ENCODE assay signal across 10 cellular contexts in genomic region chrX:5681159-5681558, GRCh38.
A peak's percentile ranks its signal among the peaks of the same experiment; 100 is the strongest.
DNase-seq lines count a peak whose midpoint lies in the region; ATAC-seq and TF ChIP-seq lines count a peak whose summit lies in the region.
"Had no signal": no experiment of that assay in that cellular context is flagged by ENCODE, and none has a peak within 500 bp of the region (broad histone marks: within the 10 kb centered on the region; RNA-seq: fewer than 3 reads in every experiment).

No MANE protein-coding gene starts in this region.

- DNase-seq in NCI-H1092 treated with DMSO at 0.1 percent for 48 hours (lab: John Stamatoyannopoulos, UW) = peak; percentile 4
- no peak for DNase-seq in NCI-H1092 (lab: John Stamatoyannopoulos, UW)
- DNase-seq in Kasumi-1 (lab: John Stamatoyannopoulos, UW) = peak; percentile 2 to 26
- peak; percentile 3 for DNase-seq in astrocyte of the spinal cord (ENCODE audit: low read depth, low spot score)
- peak; percentile 5 for DNase-seq in pons (ENCODE audit: low spot score)
- DNase-seq in HPDE6-E6E7 (ENCODE audit: extremely low spot score) = no peak
- DNase-seq in activated CD4-positive, alpha-beta memory T cell treated with anti-CD3 and anti-CD28 coated beads for 36 hours = no peak
- DNase-seq: NCI-H187 treated with DMSO at 0.1 percent for 48 hours had no signal

- no peak overlapping the region for H3K4me3 Mint-ChIP-seq in activated CD4-positive, alpha-beta memory T cell treated with anti-CD3 and anti-CD28 coated beads for 36 hours
- H3K4me3 Mint-ChIP-seq: T-helper 1 cell treated with Interleukin-12 subunit alpha and Interleukin-12 subunit beta and Interleukin-4 antibody, amounts not matched to agents 30 μg/mL and 1 μg/mL, for 36 hours had no signal

- no peak overlapping the region for H3K27ac Mint-ChIP-seq in activated CD4-positive, alpha-beta memory T cell treated with anti-CD3 and anti-CD28 coated beads for 36 hours
- H3K27ac Mint-ChIP-seq: T-helper 1 cell treated with Interleukin-12 subunit alpha and Interleukin-12 subunit beta and Interleukin-4 antibody, amounts not matched to agents 30 μg/mL and 1 μg/mL, for 36 hours had no signal

- H3K9me3 Mint-ChIP-seq in activated CD4-positive, alpha-beta memory T cell treated with anti-CD3 and anti-CD28 coated beads for 36 hours = no peaks in the 10 kb centered on the region
- H3K9me3 Mint-ChIP-seq: T-helper 1 cell treated with Interleukin-12 subunit alpha and Interleukin-12 subunit beta and Interleukin-4 antibody, amounts not matched to agents 30 μg/mL and 1 μg/mL, for 36 hours had no signal

- H3K27me3 Mint-ChIP-seq in activated CD4-positive, alpha-beta memory T cell treated with anti-CD3 and anti-CD28 coated beads for 36 hours = no peaks in the 10 kb centered on the region

- in situ Hi-C loops in astrocyte of the spinal cord (cut with HindIII; ENCODE audit: low sequenced_read_pairs) = no loop called here

- intact Hi-C loops in activated CD4-positive, alpha-beta memory T cell treated with anti-CD3 and anti-CD28 coated beads for 36 hours (cut with micrococcal nuclease) = no loop called here

- no peak overlapping the region for H3K4me3 ChIP-seq in astrocyte of the spinal cord (ENCODE audit: low read depth, low read length)

- H3K36me3 Mint-ChIP-seq in activated CD4-positive, alpha-beta memory T cell treated with anti-CD3 and anti-CD28 coated beads for 36 hours = no peaks in the 10 kb centered on the region

- no peak for ATAC-seq in GM21447 (IDR thresholded peaks at IDR 0.05; ENCODE audit: unreplicated experiment)

- POLR2A ChIA-PET in activated CD4-positive, alpha-beta memory T cell treated with anti-CD3 and anti-CD28 coated beads for 36 hours (lab: Charles Lee) = no interaction called here

- TF ChIP-seq CTCF in astrocyte of the spinal cord (IDR thresholded peaks at IDR 0.05; ENCODE audit: low read depth, low read length) = peak; percentile 23

- CTCF ChIA-PET in activated CD4-positive, alpha-beta memory T cell treated with anti-CD3 and anti-CD28 coated beads for 36 hours (lab: Charles Lee) = no interaction called here

- no peaks in the 10 kb centered on the region for H3K4me1 Mint-ChIP-seq in activated CD4-positive, alpha-beta memory T cell treated with anti-CD3 and anti-CD28 coated beads for 36 hours (ENCODE audit: low read depth)

Comparison
In these comparisons a context has a peak if more than half of its experiments do, and no peak if none do; other contexts are left out.
1. DNase-seq: peak in NCI-H1092 treated with DMSO at 0.1 percent for 48 hours (single experiment), Kasumi-1 (2 of 2), astrocyte of the spinal cord (single experiment) and pons (single experiment); none in NCI-H1092 (single experiment), HPDE6-E6E7 (single experiment) and activated CD4-positive, alpha-beta memory T cell treated with anti-CD3 and anti-CD28 coated beads for 36 hours (single experiment).